8 cellular contexts compared by ENCODE assay signal in the genomic region with DNA sequence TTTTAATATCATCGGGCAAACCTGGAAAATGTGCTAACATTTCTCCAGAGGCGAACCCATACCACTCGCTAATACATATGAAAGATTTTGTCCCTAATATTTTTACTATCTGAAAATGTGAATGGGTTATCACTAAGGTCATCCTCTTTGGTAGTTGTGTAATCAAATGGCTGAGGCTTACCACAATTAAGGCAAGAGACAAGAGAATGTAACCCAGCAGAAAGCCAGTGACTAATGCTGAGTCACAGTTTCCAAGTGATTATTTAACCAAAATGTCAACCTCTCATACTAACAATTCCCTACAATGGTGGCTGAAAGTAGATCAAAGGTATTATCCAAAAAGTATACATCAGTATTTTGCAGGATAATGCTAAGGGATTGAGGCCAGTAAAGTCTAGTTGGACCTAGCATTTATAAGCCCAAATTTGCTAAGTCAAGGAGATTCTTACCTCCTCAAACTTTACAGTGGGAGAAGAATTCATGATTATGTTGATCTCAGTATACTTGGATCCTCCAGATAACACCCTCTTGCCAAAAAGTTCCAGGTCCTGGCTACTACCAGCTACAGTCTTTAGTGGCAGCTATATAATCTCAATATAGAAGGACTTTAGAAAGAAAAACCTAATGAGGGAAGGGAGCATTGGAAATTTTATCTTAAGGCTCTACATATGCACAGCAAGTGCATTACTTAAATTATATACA.
A peak's percentile ranks its signal among the peaks of the same experiment; 100 is the strongest.
DNase-seq lines count a peak whose midpoint lies in the region; ATAC-seq lines count a peak whose summit lies in the region.

No MANE protein-coding gene starts in this region.

- H3K27me3 Mint-ChIP-seq in central memory CD8-positive, alpha-beta T cell, result no peaks in the 10 kb centered on the region

- H3K27me3 ChIP-seq in muscle layer of duodenum (ENCODE audit: low read depth, low read length), result no peaks in the 10 kb centered on the region

- H3K36me3 ChIP-seq in muscle layer of duodenum (ENCODE audit: control insufficient read depth in 1 of 2, insufficient read depth in 2 of 2, low read length in 2 of 2), result no peaks in the 10 kb centered on the region

- H3K9me3 Mint-ChIP-seq in central memory CD8-positive, alpha-beta T cell, result no peaks in the 10 kb centered on the region

- peaks cover 24% of the 10 kb centered on the region for H3K36me3 Mint-ChIP-seq in central memory CD8-positive, alpha-beta T cell (ENCODE audit: insufficient read depth)

- peaks cover 65% of the 10 kb centered on the region for H3K4me1 Mint-ChIP-seq in central memory CD8-positive, alpha-beta T cell

- no peak overlapping the region for H3K27ac Mint-ChIP-seq in central memory CD8-positive, alpha-beta T cell (ENCODE audit: low read depth)

- H3K27ac ChIP-seq in muscle layer of duodenum (ENCODE audit: low read length), result peak overlapping the region; percentile 17

- peaks cover 22 to 38% of the 10 kb centered on the region in 2 donors for H3K4me1 ChIP-seq in muscle layer of duodenum (ENCODE audit: control insufficient read depth in 1 of 2, insufficient read depth in 2 of 2, low read length in 2 of 2)

- H3K9me3 ChIP-seq in muscle layer of duodenum (ENCODE audit: control insufficient read depth in 1 of 2, low read length in 2 of 2), result no peaks in the 10 kb centered on the region

- peak; percentile 48 for ATAC-seq in central memory CD8-positive, alpha-beta T cell (replicated peaks; ENCODE audit: extremely low read depth, poor library complexity, severe bottlenecking)
- no peak for ATAC-seq in GM18498 (IDR thresholded peaks at IDR 0.05; ENCODE audit: unreplicated experiment)
- ATAC-seq in GM18511 (IDR thresholded peaks at IDR 0.05; ENCODE audit: unreplicated experiment), result no peak

- peak; percentile 21 for DNase-seq in NK-92 treated with Interleukin-12 subunit alpha and Interleukin-12 subunit beta, amount 100 ng/mL, for 24 hours (lab: John Stamatoyannopoulos, UW)
- DNase-seq in NK-92 (lab: John Stamatoyannopoulos, UW; ENCODE audit: unreplicated experiment), result no peak
- DNase-seq in NCI-H774 (lab: John Stamatoyannopoulos, UW), result peak; percentile 43
- DNase-seq in central memory CD8-positive, alpha-beta T cell (ENCODE audit: low spot score in 2 of 2), result no peak
- no peak for DNase-seq in hippocampal formation (lab: John Stamatoyannopoulos, UW)

- H3K4me3 ChIP-seq in muscle layer of duodenum (ENCODE audit: low read depth in 1 of 2, low read length in 2 of 2), result peak overlapping the region in 1 of 2 donors; percentile 8

- no peak overlapping the region for H3K4me3 Mint-ChIP-seq in central memory CD8-positive, alpha-beta T cell

Comparison
In these comparisons a context has a peak if more than half of its experiments do, and no peak if none do; other contexts are left out.
1. DNase-seq: peak in NK-92 treated with Interleukin-12 subunit alpha and Interleukin-12 subunit beta, amount 100 ng/mL, for 24 hours (single experiment) and NCI-H774 (single experiment); none in NK-92 (single experiment), central memory CD8-positive, alpha-beta T cell (0 of 2) and hippocampal formation (0 of 2).